ENCODE assay signal across 9 cellular contexts in the genomic region with DNA sequence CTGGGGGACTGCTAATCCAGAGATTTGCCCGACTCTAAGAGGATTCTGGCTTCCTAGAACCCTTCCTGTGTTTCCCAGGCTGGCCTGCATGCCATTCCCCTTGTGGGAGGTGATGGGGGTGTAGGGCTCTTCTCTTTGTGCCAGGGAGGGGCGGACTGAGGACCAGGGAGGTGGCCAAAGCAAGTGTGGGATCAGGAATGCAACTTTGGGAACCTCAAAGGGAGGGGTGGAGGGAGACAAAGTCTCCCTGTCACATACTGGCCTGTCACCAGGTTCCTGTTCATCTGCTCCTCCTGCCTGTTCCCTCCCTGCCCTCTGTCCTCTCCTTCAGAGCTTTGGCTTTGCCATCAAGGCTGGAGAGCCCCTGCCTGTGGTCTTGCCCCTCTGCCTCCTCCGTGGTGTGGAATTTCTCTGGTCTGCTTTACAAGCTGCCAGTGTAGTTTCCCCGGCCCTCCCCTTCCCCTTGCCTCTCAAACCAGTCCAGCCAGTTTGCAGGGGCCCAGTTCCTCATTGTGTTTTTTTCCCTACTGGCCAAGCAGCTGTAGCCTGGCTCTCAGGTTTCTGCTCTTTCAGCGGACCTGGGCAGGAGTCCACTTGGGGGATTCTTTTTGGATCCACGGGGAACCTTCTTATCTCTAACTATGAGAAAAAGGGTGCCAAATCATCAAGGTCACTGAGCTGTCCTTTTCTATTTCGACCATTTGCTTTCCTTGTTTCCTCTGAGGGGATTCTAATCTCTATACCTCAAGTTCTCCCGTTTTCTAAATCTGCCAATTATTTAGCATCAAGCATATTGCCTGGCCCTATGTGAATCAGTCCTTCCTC. TPM values are rescaled to one million over a fixed set of nuclear protein-coding genes. Genes with fewer than 3 reads are reported as not detected.
DNase-seq lines count a peak whose midpoint lies in the region; ATAC-seq, FAIRE-seq and TF ChIP-seq lines count a peak whose summit lies in the region.
"Had no signal": no experiment of that assay in that cellular context is flagged by ENCODE, and none has a peak within 500 bp of the region (broad histone marks: within the 10 kb centered on the region; RNA-seq: fewer than 3 reads in every experiment).

No MANE protein-coding gene starts in this region.

- FAIRE-seq in frontal cortex (lab: Jason Lieb, UNC), result no peak

- no peak for TF ChIP-seq CTCF in type B pancreatic cell (conservative IDR thresholded peaks at IDR 0.05)

- H3K27ac Mint-ChIP-seq in activated T-cell treated with anti-CD3 and anti-CD28 coated beads, Interleukin-2, amount 50 U/mL, for 24 hours, result peak overlapping the region; percentile 20
- H3K27ac Mint-ChIP-seq in type B pancreatic cell, result peak overlapping the region; percentile 99

- no peaks in the 10 kb centered on the region for H3K27me3 Mint-ChIP-seq in activated T-cell treated with anti-CD3 and anti-CD28 coated beads, Interleukin-2, amount 50 U/mL, for 24 hours
- H3K27me3 Mint-ChIP-seq in type B pancreatic cell, result peaks cover 12% of the 10 kb centered on the region

- ATAC-seq in GM21528 (IDR thresholded peaks at IDR 0.05; ENCODE audit: low FRiP score, unreplicated experiment), result no peak

- H3K9me3 Mint-ChIP-seq in activated T-cell treated with anti-CD3 and anti-CD28 coated beads, Interleukin-2, amount 50 U/mL, for 24 hours, result no peaks in the 10 kb centered on the region
- no peaks in the 10 kb centered on the region for H3K9me3 Mint-ChIP-seq in type B pancreatic cell

- peak overlapping the region; percentile 2 for H3K4me3 Mint-ChIP-seq in activated T-cell treated with anti-CD3 and anti-CD28 coated beads, Interleukin-2, amount 50 U/mL, for 24 hours
- H3K4me3 Mint-ChIP-seq in type B pancreatic cell, result peak overlapping the region; percentile 92

- no peaks in the 10 kb centered on the region for H3K36me3 Mint-ChIP-seq in activated T-cell treated with anti-CD3 and anti-CD28 coated beads, Interleukin-2, amount 50 U/mL, for 24 hours (ENCODE audit: low read depth)
- no peaks in the 10 kb centered on the region for H3K36me3 Mint-ChIP-seq in type B pancreatic cell

- H3K4me1 Mint-ChIP-seq in activated T-cell treated with anti-CD3 and anti-CD28 coated beads, Interleukin-2, amount 50 U/mL, for 24 hours (ENCODE audit: low read depth), result peaks cover 27% of the 10 kb centered on the region
- peaks cover 30% of the 10 kb centered on the region for H3K4me1 Mint-ChIP-seq in type B pancreatic cell (ENCODE audit: unreplicated experiment)

- no peak for DNase-seq in activated T-cell treated with anti-CD3 and anti-CD28 coated beads, Interleukin-2, amount 50 U/mL, for 24 hours
- DNase-seq in activated T-cell treated with anti-CD3 and anti-CD28 coated beads, Interleukin-2, amount 50 U/mL, for 48 hours, result no peak
- DNase-seq in UCSD-AML1 (lab: John Stamatoyannopoulos, UW; ENCODE audit: unreplicated experiment) (peak; percentile 27), kidney tubule cell (ENCODE audit: low spot score) (peak; percentile 73), type B pancreatic cell (ENCODE audit: extremely low spot score, unreplicated experiment) (peak; percentile 71), frontal cortex (ENCODE audit: low spot score in 2 of 2) (no peak)
- no peak for DNase-seq in stimulated activated CD8-positive, alpha-beta memory T cell treated with anti-CD3 and anti-CD28 coated beads, Interleukin-4, amount 100 ng/mL, for 48 hours
- DNase-seq: NCI-H1048 had no signal

RNA-seq across cellular contexts. Expression of gene CGN, which starts 1.8 kb away (rescaled TPM):
- 29.0 and 52.8 TPM in 2 replicates for total RNA-seq in type B pancreatic cell (ENCODE audit: low replicate concordance)
- total RNA-seq in frontal cortex, result 2.0 TPM

RNA-seq across cellular contexts. Expression of gene TUFT1, which starts 27.1 kb away (rescaled TPM):
- total RNA-seq in type B pancreatic cell (ENCODE audit: low replicate concordance) (15.5 and 34.7 TPM in 2 replicates), frontal cortex (9.8 TPM)

RNA-seq across cellular contexts. Expression of gene POGZ, which starts 53.7 kb away (rescaled TPM):
- total RNA-seq in type B pancreatic cell (ENCODE audit: low replicate concordance), result 73.1 and 126 TPM in 2 replicates
- 33.4 TPM for total RNA-seq in frontal cortex

Comparison
In these comparisons a context has a peak if more than half of its experiments do, and no peak if none do; other contexts are left out.
1. DNase-seq: peak in UCSD-AML1 (single experiment), kidney tubule cell (single experiment) and type B pancreatic cell (single experiment); none in activated T-cell treated with anti-CD3 and anti-CD28 coated beads, Interleukin-2, amount 50 U/mL, for 24 hours (single experiment), activated T-cell treated with anti-CD3 and anti-CD28 coated beads, Interleukin-2, amount 50 U/mL, for 48 hours (0 of 2), frontal cortex (0 of 2) and stimulated activated CD8-positive, alpha-beta memory T cell treated with anti-CD3 and anti-CD28 coated beads, Interleukin-4, amount 100 ng/mL, for 48 hours (single experiment).